ENCODE assay signal across 1 cellular context in the genomic region with DNA sequence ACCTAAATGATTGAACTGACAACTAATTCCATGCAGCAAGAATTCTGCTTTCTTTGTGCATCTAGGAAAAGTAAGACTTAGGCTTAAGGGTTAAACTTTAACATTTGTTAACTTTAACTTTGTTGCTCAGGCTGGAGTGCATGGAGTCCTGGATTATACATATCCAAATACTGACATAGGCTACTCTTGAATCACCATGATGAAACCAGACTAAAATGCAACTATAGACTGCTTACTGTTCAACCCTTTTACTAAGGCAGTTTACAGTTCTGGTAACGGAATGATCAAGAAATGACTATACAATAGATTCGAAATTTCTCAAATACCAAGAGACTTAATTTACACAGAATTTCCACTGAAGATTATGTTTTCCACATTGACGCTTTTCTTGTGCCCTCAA.
TF ChIP-seq lines count a peak whose summit lies in the region.

No MANE protein-coding gene starts in this region.

TF ChIP-seq in GM23338, 12 proteins besides CTCF, POLR2A, EP300 and RAD21 (continued from another document):
- TF ChIP-seq, protein P1, sequence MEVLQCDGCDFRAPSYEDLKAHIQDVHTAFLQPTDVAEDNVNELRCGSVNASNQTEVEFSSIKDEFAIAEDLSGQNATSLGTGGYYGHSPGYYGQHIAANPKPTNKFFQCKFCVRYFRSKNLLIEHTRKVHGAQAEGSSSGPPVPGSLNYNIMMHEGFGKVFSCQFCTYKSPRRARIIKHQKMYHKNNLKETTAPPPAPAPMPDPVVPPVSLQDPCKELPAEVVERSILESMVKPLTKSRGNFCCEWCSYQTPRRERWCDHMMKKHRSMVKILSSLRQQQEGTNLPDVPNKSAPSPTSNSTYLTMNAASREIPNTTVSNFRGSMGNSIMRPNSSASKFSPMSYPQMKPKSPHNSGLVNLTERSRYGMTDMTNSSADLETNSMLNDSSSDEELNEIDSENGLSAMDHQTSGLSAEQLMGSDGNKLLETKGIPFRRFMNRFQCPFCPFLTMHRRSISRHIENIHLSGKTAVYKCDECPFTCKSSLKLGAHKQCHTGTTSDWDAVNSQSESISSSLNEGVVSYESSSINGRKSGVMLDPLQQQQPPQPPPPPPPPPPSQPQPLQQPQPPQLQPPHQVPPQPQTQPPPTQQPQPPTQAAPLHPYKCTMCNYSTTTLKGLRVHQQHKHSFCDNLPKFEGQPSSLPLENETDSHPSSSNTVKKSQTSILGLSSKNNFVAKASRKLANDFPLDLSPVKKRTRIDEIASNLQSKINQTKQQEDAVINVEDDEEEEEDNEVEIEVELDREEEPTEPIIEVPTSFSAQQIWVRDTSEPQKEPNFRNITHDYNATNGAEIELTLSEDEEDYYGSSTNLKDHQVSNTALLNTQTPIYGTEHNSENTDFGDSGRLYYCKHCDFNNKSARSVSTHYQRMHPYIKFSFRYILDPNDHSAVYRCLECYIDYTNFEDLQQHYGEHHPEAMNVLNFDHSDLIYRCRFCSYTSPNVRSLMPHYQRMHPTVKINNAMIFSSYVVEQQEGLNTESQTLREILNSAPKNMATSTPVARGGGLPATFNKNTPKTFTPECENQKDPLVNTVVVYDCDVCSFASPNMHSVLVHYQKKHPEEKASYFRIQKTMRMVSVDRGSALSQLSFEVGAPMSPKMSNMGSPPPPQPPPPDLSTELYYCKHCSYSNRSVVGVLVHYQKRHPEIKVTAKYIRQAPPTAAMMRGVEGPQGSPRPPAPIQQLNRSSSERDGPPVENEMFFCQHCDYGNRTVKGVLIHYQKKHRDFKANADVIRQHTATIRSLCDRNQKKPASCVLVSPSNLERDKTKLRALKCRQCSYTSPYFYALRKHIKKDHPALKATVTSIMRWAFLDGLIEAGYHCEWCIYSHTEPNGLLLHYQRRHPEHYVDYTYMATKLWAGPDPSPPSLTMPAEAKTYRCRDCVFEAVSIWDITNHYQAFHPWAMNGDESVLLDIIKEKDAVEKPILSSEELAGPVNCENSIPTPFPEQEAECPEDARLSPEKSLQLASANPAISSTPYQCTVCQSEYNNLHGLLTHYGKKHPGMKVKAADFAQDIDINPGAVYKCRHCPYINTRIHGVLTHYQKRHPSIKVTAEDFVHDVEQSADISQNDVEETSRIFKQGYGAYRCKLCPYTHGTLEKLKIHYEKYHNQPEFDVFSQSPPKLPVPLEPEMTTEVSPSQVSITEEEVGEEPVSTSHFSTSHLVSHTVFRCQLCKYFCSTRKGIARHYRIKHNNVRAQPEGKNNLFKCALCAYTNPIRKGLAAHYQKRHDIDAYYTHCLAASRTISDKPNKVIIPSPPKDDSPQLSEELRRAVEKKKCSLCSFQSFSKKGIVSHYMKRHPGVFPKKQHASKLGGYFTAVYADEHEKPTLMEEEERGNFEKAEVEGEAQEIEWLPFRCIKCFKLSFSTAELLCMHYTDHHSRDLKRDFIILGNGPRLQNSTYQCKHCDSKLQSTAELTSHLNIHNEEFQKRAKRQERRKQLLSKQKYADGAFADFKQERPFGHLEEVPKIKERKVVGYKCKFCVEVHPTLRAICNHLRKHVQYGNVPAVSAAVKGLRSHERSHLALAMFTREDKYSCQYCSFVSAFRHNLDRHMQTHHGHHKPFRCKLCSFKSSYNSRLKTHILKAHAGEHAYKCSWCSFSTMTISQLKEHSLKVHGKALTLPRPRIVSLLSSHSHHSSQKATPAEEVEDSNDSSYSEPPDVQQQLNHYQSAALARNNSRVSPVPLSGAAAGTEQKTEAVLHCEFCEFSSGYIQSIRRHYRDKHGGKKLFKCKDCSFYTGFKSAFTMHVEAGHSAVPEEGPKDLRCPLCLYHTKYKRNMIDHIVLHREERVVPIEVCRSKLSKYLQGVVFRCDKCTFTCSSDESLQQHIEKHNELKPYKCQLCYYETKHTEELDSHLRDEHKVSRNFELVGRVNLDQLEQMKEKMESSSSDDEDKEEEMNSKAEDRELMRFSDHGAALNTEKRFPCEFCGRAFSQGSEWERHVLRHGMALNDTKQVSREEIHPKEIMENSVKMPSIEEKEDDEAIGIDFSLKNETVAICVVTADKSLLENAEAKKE (CRISPR knock-in tag; IDR thresholded peaks at IDR 0.05): no peak
- no peak for TF ChIP-seq ZNF114 (CRISPR knock-in tag; IDR thresholded peaks at IDR 0.05)
- no peak for TF ChIP-seq JUNB (IDR thresholded peaks at IDR 0.05; ENCODE audit: unreplicated experiment)
- TF ChIP-seq EZH2 (IDR thresholded peaks at IDR 0.05; ENCODE audit: low read depth, unreplicated experiment): no peak
- no peak for TF ChIP-seq EZH2phosphoT487 (IDR thresholded peaks at IDR 0.05; ENCODE audit: unreplicated experiment)
